In genomic region chr7:69605070-69605469, GRCh38 we compare ENCODE assay signal across 24 cellular contexts.
A peak's percentile ranks its signal among the peaks of the same experiment; 100 is the strongest.
DNase-seq lines count a peak whose midpoint lies in the region; ATAC-seq and TF ChIP-seq lines count a peak whose summit lies in the region.
"Had no signal": no experiment of that assay in that cellular context is flagged by ENCODE, and none has a peak within 500 bp of the region (broad histone marks: within the 10 kb centered on the region; RNA-seq: fewer than 3 reads in every experiment).

No MANE protein-coding gene starts in this region.

- H3K4me1 ChIP-seq in HEK293 (ENCODE audit: control insufficient read depth, insufficient read depth, low read length): peaks cover 68% of the 10 kb centered on the region

- CTCF ChIA-PET in HEK293 (lab: Yijun Ruan, JAX): no interaction called here

- no peaks in the 10 kb centered on the region for H3K36me3 ChIP-seq in HEK293 (ENCODE audit: control insufficient read depth in 2 of 2, insufficient read depth in 1 of 2, low read length in 2 of 2)
- H3K36me3 ChIP-seq: BE2C, MG63, SJCRH30 had no signal

- peak; percentile 30 for DNase-seq in DMS 273 (lab: John Stamatoyannopoulos, UW; ENCODE audit: unreplicated experiment)
- DNase-seq in DMS 273 treated with DMSO at 0.1 percent for 48 hours (lab: John Stamatoyannopoulos, UW): no peak
- peak; percentile 14 for DNase-seq in kidney glomerular epithelial cell (lab: John Stamatoyannopoulos, UW)
- no peak for DNase-seq in COLO668 (lab: John Stamatoyannopoulos, UW; ENCODE audit: unreplicated experiment)
- DNase-seq in LoVo (ENCODE audit: low spot score): no peak
- DNase-seq: BE2C; CD4-positive, CD25-positive, alpha-beta regulatory T cell; DMS79; GF-D8; H7; Kasumi-1; MG63; NCI-H2029; NCI-H2227 treated with DMSO at 0.1 percent for 48 hours; NCI-H510A; PC-9; SJCRH30; T-cell had no signal

- H3K27ac ChIP-seq in HEK293 (ENCODE audit: extremely low read depth, low read depth, low read length): no peak overlapping the region
- H3K27ac ChIP-seq: 22Rv1, PC-9, SJCRH30 had no signal

- POLR2A ChIA-PET in HEK293 (lab: Yijun Ruan, JAX): no interaction called here

- ATAC-seq in HG02981 (IDR thresholded peaks at IDR 0.05; ENCODE audit: unreplicated experiment): no peak
- ATAC-seq: K562, Right ventricle myocardium inferior, SK-N-SH treated with all-trans-retinoic acid at 6 μM for 48 hours, T-cell had no signal

- no peaks in the 10 kb centered on the region for H3K9me3 ChIP-seq in HEK293 (ENCODE audit: control insufficient read depth, insufficient read depth, low read depth, low read length)
- H3K9me3 ChIP-seq: BE2C, MG63, SJCRH30 had no signal

- TF ChIP-seq CTCF in HEK293 (tag by site-specific recombination; IDR thresholded peaks at IDR 0.05): no peak

- H3K4me3 ChIP-seq in HEK293 (ENCODE audit: low read depth, low read length): no peak overlapping the region
- H3K4me3 ChIP-seq: K562, MG63, PC-9, SJCRH30 had no signal

TF ChIP-seq in HEK293, 187 proteins besides CTCF, POLR2A, EP300 and RAD21:
- TF ChIP-seq ZNF155 (tag by site-specific recombination; IDR thresholded peaks at IDR 0.05) (no peak), EGR2 (tag by site-specific recombination; IDR thresholded peaks at IDR 0.05; ENCODE audit: low read depth) (peak; percentile 82), ZNF133 (tag by site-specific recombination; IDR thresholded peaks at IDR 0.05) (0 out of 2 replicates have a peak, but pooled peaks have one; percentile 42), WT1 (tag by site-specific recombination; IDR thresholded peaks at IDR 0.05) (peak; percentile 47), OSR2 (tag by site-specific recombination; IDR thresholded peaks at IDR 0.05) (peak; percentile 90), ZFHX2 (tag by site-specific recombination; conservative IDR thresholded peaks at IDR 0.05) (peak; percentile 81), HOXD13 (CRISPR knock-in tag; IDR thresholded peaks at IDR 0.05; ENCODE audit: borderline replicate concordance) (no peak), PRDM1 (tag by site-specific recombination; IDR thresholded peaks at IDR 0.05) (peak; percentile 18; the same call in 1 of the 2 replicates)

Comparison
In these comparisons a context has a peak if more than half of its experiments do, and no peak if none do; other contexts are left out.
1. DNase-seq: peak in DMS 273 (single experiment) and kidney glomerular epithelial cell (single experiment); none in DMS 273 treated with DMSO at 0.1 percent for 48 hours (single experiment), COLO668 (single experiment) and LoVo (single experiment).